8 cellular contexts compared by ENCODE assay signal in genomic region chr11:34051349-34052035, GRCh38. TPM values are rescaled to one million over a fixed set of nuclear protein-coding genes. Genes with fewer than 3 reads are reported as not detected.
DNase-seq lines count a peak whose midpoint lies in the region; ATAC-seq, FAIRE-seq and TF ChIP-seq lines count a peak whose summit lies in the region.

Gene CAPRIN1 (plus strand): TSS chr11:34051731. CDS start chr11:34052421, 690 bp downstream.

- TF ChIP-seq POLR2A in GM12892 (IDR thresholded peaks at IDR 0.05; ENCODE audit: low read depth, low read length) (peak; percentile 82), adrenal gland (IDR thresholded peaks at IDR 0.05) (peak; percentile 76 to 85), upper lobe of left lung (IDR thresholded peaks at IDR 0.05) (peak in 3 of 4 donors; percentile 67 to 85 (median 85))

- ATAC-seq in HG02852 (IDR thresholded peaks at IDR 0.05; ENCODE audit: unreplicated experiment) (peak; percentile 67), left cardiac atrium (peak; percentile 93 to 94), upper lobe of left lung (ENCODE audit: low FRiP score in 2 of 2) (peak; percentile 94 to 96)

- FAIRE-seq in GM12892 (lab: Jason Lieb, UNC): no peak

- H3K27me3 ChIP-seq in adrenal gland (no peaks in the 10 kb centered on the region), upper lobe of left lung (no peaks in the 10 kb centered on the region)

- peaks cover 20 to 36% of the 10 kb centered on the region in 2 donors for H3K4me1 ChIP-seq in adrenal gland (replicated peaks in 1 of 2)
- H3K4me1 ChIP-seq in upper lobe of left lung: peaks cover 30 to 40% (median 36%) of the 10 kb centered on the region in 4 donors

- H3K27ac ChIP-seq in adrenal gland (peak within 1 kb of the TSS; percentile 94 to 99 (median 98)), upper lobe of left lung (peak within 1 kb of the TSS; percentile 90 to 99 (median 98))

- peaks cover 0 to 14% of the 10 kb centered on the region in 2 donors for H3K36me3 ChIP-seq in adrenal gland (replicated peaks in 1 of 2)
- peaks cover 0 to 10% (median 3%) of the 10 kb centered on the region in 4 donors for H3K36me3 ChIP-seq in upper lobe of left lung

- intact Hi-C loops in adrenal gland (cut with DNase I) (loop anchor here (5.0 to 10.0 kb wide), 2 partner anchors 53 to 56 kb away; partner anchors contain the start of gene NAT10 (in 2 of the 2)), left cardiac atrium (cut with DNase I) (loop anchor here in 1 of 2 donors (2.0 kb wide), 1 partner anchor 53 kb away; the partner anchor contains the start of gene NAT10), posterior vena cava (cut with DNase I) (loop anchor here in 1 of 2 donors (2.0 kb wide), 1 partner anchor 53 kb away; the partner anchor contains the start of gene NAT10)

- WGBS in adrenal gland, 4 donors: 0 to 1% (median 0%) methylated on average over 11 to 64 of the region's 64 CpGs
- 0% methylated on average over 17 to 21 of the region's 64 CpGs for WGBS in upper lobe of left lung, 2 donors

- TF ChIP-seq CTCF in adrenal gland (IDR thresholded peaks at IDR 0.05): peak in 1 of 6 experiments; percentile 14
- peak in 2 of 6 experiments; percentile 18 to 29 for TF ChIP-seq CTCF in upper lobe of left lung (IDR thresholded peaks at IDR 0.05)

- TF ChIP-seq EP300 in upper lobe of left lung (IDR thresholded peaks at IDR 0.05): no peak

- DNase-seq in GM12892 (ENCODE audit: insufficient read length) (peak; percentile 81), NCI-H146 treated with DMSO at 0.1 percent for 48 hours (lab: John Stamatoyannopoulos, UW; ENCODE audit: unreplicated experiment) (peak; percentile 71), T-helper 1 cell (peak; percentile 77 to 90 (median 78)), adrenal gland (peak; percentile 84 to 89 (median 86)), left cardiac atrium (peak; percentile 91), posterior vena cava (ENCODE audit: low spot score) (peak; percentile 96), upper lobe of left lung (peak; percentile 89 to 96)

- H3K4me3 ChIP-seq in adrenal gland (peak within 1 kb of the TSS; percentile 66 to 99 (median 97)), upper lobe of left lung (peak within 1 kb of the TSS; percentile 94 to 100 (median 98))

- H3K9me3 ChIP-seq in adrenal gland (replicated peaks in 1 of 3) (no peaks in the 10 kb centered on the region), upper lobe of left lung (no peaks in the 10 kb centered on the region)

RNA-seq across cellular contexts. Expression of gene CAPRIN1, which starts in this region (rescaled TPM):
- 139 TPM for polyA plus RNA-seq in GM12892 (2012; ENCODE audit: missing spikeins)
- total RNA-seq in adrenal gland (100 to 1,000 TPM; 101 to 174 (median 155) TPM), left cardiac atrium (100 to 1,000 TPM; 102 to 106 TPM), posterior vena cava (100 to 1,000 TPM; 145 to 149 TPM), upper lobe of left lung (100 to 1,000 TPM; 144 to 265 (median 153) TPM)
- polyA plus RNA-seq in adrenal gland: 100 to 1,000 TPM in 1 of 3 donors, 10 to 100 TPM in 2; 42.4 to 202 (median 51.4) TPM

Comparison
In these comparisons a context has a peak if more than half of its experiments do, and no peak if none do; other contexts are left out.
1. Peak in every context shown above with its lines: DNase-seq, ATAC-seq, H3K4me3 ChIP-seq and H3K27ac ChIP-seq.